9 cellular contexts compared by ENCODE assay signal in the genomic region with DNA sequence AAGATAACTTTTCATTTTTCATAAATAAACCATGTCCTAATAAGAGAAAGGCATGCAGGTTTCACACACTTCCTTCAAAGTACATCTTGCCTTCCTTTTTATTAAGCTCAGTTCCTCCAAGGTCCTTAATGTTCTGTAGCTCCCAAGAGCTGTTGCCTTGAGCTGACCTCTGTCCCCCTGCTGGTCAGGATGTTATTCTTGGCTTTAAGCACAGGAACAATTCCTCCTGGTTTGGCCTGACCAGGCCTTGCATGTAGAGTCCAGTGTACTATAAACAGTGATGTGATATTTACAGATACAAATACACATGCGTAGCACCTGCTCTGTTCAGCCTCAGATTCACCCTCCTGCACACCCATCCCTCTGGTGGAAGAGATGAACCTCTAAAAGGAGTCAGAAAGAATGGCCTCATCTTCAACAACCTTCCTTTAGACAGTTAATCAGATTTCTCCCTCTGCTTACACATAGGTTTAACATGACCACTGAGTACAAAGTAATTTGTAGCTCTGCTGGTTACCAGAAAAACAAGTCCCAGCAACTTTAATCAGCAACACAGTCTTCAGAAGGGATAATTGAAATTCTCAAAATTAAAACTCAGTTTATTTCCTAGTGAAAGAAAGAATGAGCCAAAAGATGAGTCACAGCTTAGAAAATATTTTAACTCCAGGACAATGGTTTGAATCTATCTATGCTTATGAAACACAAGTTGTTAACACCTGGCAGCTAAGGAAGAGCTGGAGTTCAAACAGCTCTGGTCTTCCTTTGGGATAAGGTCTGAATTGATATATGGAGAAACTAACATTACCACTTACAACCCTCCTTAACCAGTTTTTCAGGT. TPM values are rescaled to one million over a fixed set of nuclear protein-coding genes. Genes with fewer than 3 reads are reported as not detected.
A peak's percentile ranks its signal among the peaks of the same experiment; 100 is the strongest.
DNase-seq lines count a peak whose midpoint lies in the region; ATAC-seq and TF ChIP-seq lines count a peak whose summit lies in the region.
"Had no signal": no experiment of that assay in that cellular context is flagged by ENCODE, and none has a peak within 500 bp of the region (broad histone marks: within the 10 kb centered on the region; RNA-seq: fewer than 3 reads in every experiment).

No MANE protein-coding gene starts in this region.

- H3K27ac Mint-ChIP-seq in activated T-cell treated with anti-CD3 and anti-CD28 coated beads, Interleukin-2, amount 50 U/mL, for 24 hours = peak overlapping the region; percentile 47
- H3K27ac Mint-ChIP-seq: activated naive CD8-positive, alpha-beta T cell treated with anti-CD3 and anti-CD28 coated beads, Interleukin-2, amount 10 ng/mL, durations not matched to agents 7 days and 5 days had no signal

- no peaks in the 10 kb centered on the region for H3K9me3 Mint-ChIP-seq in activated T-cell treated with anti-CD3 and anti-CD28 coated beads, Interleukin-2, amount 50 U/mL, for 24 hours
- H3K9me3 Mint-ChIP-seq in activated T-cell treated with anti-CD3 and anti-CD28 coated beads, Interleukin-2, amount 50 U/mL, for 4 hours = no peaks in the 10 kb centered on the region
- H3K9me3 Mint-ChIP-seq: activated naive CD8-positive, alpha-beta T cell treated with anti-CD3 and anti-CD28 coated beads, Interleukin-2, amount 10 ng/mL, durations not matched to agents 7 days and 5 days had no signal

- H3K4me3 ChIP-seq in fibroblast of the aortic adventitia (ENCODE audit: low read depth, low read length) = no peak overlapping the region

- H3K4me3 Mint-ChIP-seq in activated T-cell treated with anti-CD3 and anti-CD28 coated beads, Interleukin-2, amount 50 U/mL, for 24 hours = no peak overlapping the region
- no peak overlapping the region for H3K4me3 Mint-ChIP-seq in activated T-cell treated with anti-CD3 and anti-CD28 coated beads, Interleukin-2, amount 50 U/mL, for 4 hours
- H3K4me3 Mint-ChIP-seq: activated naive CD8-positive, alpha-beta T cell treated with anti-CD3 and anti-CD28 coated beads, Interleukin-2, amount 10 ng/mL, durations not matched to agents 7 days and 5 days had no signal

- no peaks in the 10 kb centered on the region for H3K36me3 Mint-ChIP-seq in activated T-cell treated with anti-CD3 and anti-CD28 coated beads, Interleukin-2, amount 50 U/mL, for 24 hours (ENCODE audit: low read depth)
- H3K36me3 Mint-ChIP-seq in activated T-cell treated with anti-CD3 and anti-CD28 coated beads, Interleukin-2, amount 50 U/mL, for 4 hours (ENCODE audit: insufficient read depth) = peaks cover 8% of the 10 kb centered on the region

- no peak for DNase-seq in activated T-cell treated with anti-CD3 and anti-CD28 coated beads, Interleukin-2, amount 50 U/mL, for 24 hours
- DNase-seq in activated T-cell treated with anti-CD3 and anti-CD28 coated beads, Interleukin-2, amount 50 U/mL, for 4 hours = no peak
- peak; percentile 37 for DNase-seq in SK-N-DZ (ENCODE audit: low spot score)
- DNase-seq in fibroblast of the aortic adventitia (ENCODE audit: low read depth) = peak; percentile 63
- DNase-seq in omental fat pad (ENCODE audit: low spot score) = no peak
- DNase-seq in stimulated activated CD4-positive, alpha-beta T cell treated with anti-CD3 and anti-CD28 coated beads, Interleukin-4, amount 100 ng/mL, for 4 hours = no peak
- DNase-seq in NCI-H1930 (lab: John Stamatoyannopoulos, UW) = no peak
- DNase-seq: activated naive CD8-positive, alpha-beta T cell treated with anti-CD3 and anti-CD28 coated beads, Interleukin-2, amount 10 ng/mL, durations not matched to agents 7 days and 5 days had no signal

- H3K27me3 Mint-ChIP-seq in activated T-cell treated with anti-CD3 and anti-CD28 coated beads, Interleukin-2, amount 50 U/mL, for 24 hours = no peaks in the 10 kb centered on the region
- no peaks in the 10 kb centered on the region for H3K27me3 Mint-ChIP-seq in activated T-cell treated with anti-CD3 and anti-CD28 coated beads, Interleukin-2, amount 50 U/mL, for 4 hours (ENCODE audit: low read depth)
- H3K27me3 Mint-ChIP-seq: activated naive CD8-positive, alpha-beta T cell treated with anti-CD3 and anti-CD28 coated beads, Interleukin-2, amount 10 ng/mL, durations not matched to agents 7 days and 5 days had no signal

- H3K4me1 Mint-ChIP-seq in activated T-cell treated with anti-CD3 and anti-CD28 coated beads, Interleukin-2, amount 50 U/mL, for 24 hours (ENCODE audit: low read depth) = peaks cover 20% of the 10 kb centered on the region
- peaks cover 20% of the 10 kb centered on the region for H3K4me1 Mint-ChIP-seq in activated T-cell treated with anti-CD3 and anti-CD28 coated beads, Interleukin-2, amount 50 U/mL, for 4 hours (ENCODE audit: low read depth)

- TF ChIP-seq CTCF in fibroblast of the aortic adventitia (IDR thresholded peaks at IDR 0.05; ENCODE audit: insufficient read depth, low read length) = peak; percentile 31
- TF ChIP-seq CTCF in omental fat pad (IDR thresholded peaks at IDR 0.05) = no peak

- no peak for ATAC-seq in activated T-cell treated with anti-CD3 and anti-CD28 coated beads, Interleukin-2, amount 50 U/mL, for 4 hours
- peak; percentile 63 for ATAC-seq in omental fat pad (ENCODE audit: low FRiP score)
- no peak for ATAC-seq in GM21619 (IDR thresholded peaks at IDR 0.05; ENCODE audit: unreplicated experiment)

RNA-seq across cellular contexts. Expression of a gene that starts 46.5 kb away (rescaled TPM):
- 10 to 100 TPM; 11.2 to 14.9 (median 14.4) TPM for total RNA-seq in activated T-cell treated with anti-CD3 and anti-CD28 coated beads, Interleukin-2, amount 50 U/mL, for 4 hours
- polyA plus RNA-seq in SK-N-DZ (2014; cell fraction: cytosol; rRNA removed) = 14.2 TPM in 2 replicates
- 6.8 and 7.6 TPM in 2 replicates for polyA plus RNA-seq in SK-N-DZ (2014; cell fraction: nucleus; rRNA removed)
- total RNA-seq in fibroblast of the aortic adventitia (ENCODE audit: low replicate concordance) = 14.4 and 24.0 TPM in 2 replicates
- total RNA-seq in omental fat pad = 10 to 100 TPM; 12.4 to 18.9 (median 16.1) TPM

Comparison
In these comparisons a context has a peak if more than half of its experiments do, and no peak if none do; other contexts are left out.
1. DNase-seq: peak in SK-N-DZ (single experiment) and fibroblast of the aortic adventitia (single experiment); none in activated T-cell treated with anti-CD3 and anti-CD28 coated beads, Interleukin-2, amount 50 U/mL, for 24 hours (single experiment), activated T-cell treated with anti-CD3 and anti-CD28 coated beads, Interleukin-2, amount 50 U/mL, for 4 hours (single experiment), omental fat pad (single experiment), stimulated activated CD4-positive, alpha-beta T cell treated with anti-CD3 and anti-CD28 coated beads, Interleukin-4, amount 100 ng/mL, for 4 hours (0 of 2) and NCI-H1930 (0 of 2).